Comparison of ENCODE assay signal across 8 cellular contexts in genomic region chr2:30239308-30240161, GRCh38. TPM values are rescaled to one million over a fixed set of nuclear protein-coding genes. Genes with fewer than 3 reads are reported as not detected.
DNase-seq lines count a peak whose midpoint lies in the region; ATAC-seq, FAIRE-seq and TF ChIP-seq lines count a peak whose summit lies in the region.

No MANE protein-coding gene starts in this region.

- H3K27me3 ChIP-seq in HL-60 (ENCODE audit: insufficient read depth, poor library complexity, severe bottlenecking) (peaks cover under 1% of the 10 kb centered on the region), keratinocyte (ENCODE audit: control insufficient read depth, extremely low read depth, insufficient read depth, low read length) (peaks cover 19% of the 10 kb centered on the region)

- CTCF ChIA-PET in MCF 10A (lab: Yijun Ruan, JAX): interaction anchor here (0.6 to 3.7 kb wide), 14 partner anchors 9 to 472 kb away, joined by 3 to 18 read pairs (median 4); partner anchors contain the start of genes LBH and LCLAT1

- intact Hi-C loops in MCF 10A (cut with micrococcal nuclease): loop anchor here (10.0 kb wide), 1 partner anchor 205 kb away; the partner anchor contains the start of gene LCLAT1

- TF ChIP-seq CTCF in HL-60 (IDR thresholded peaks at IDR 0.05; ENCODE audit: insufficient read depth, low read length): peak; percentile 98
- TF ChIP-seq CTCF in MCF 10A (IDR thresholded peaks at IDR 0.05; ENCODE audit: unreplicated experiment): peak; percentile 91
- peak; percentile 84 to 97 (median 94) for TF ChIP-seq CTCF in keratinocyte (optimal IDR thresholded peaks at IDR 0.05 in 1 of 3, IDR thresholded peaks at IDR 0.05 in 1 of 3, conservative IDR thresholded peaks at IDR 0.05 in 1 of 3; ENCODE audit: extremely low read depth in 1 of 3, insufficient read depth in 2 of 3, low read length in 3 of 3)

- no peaks in the 10 kb centered on the region for H3K27me3 Mint-ChIP-seq in MCF 10A (ENCODE audit: insufficient read depth, unreplicated experiment)

- no peaks in the 10 kb centered on the region for H3K79me2 ChIP-seq in keratinocyte (ENCODE audit: control insufficient read depth, insufficient read depth, low read length)

- H2AFZ ChIP-seq in keratinocyte (ENCODE audit: control insufficient read depth, low read length): no peak overlapping the region

- H3K27ac ChIP-seq in HL-60 (replicated peaks) (no peak overlapping the region), keratinocyte (ENCODE audit: control insufficient read depth, insufficient read depth, low read length) (no peak overlapping the region)

- no TSS peak for BruUV-seq in MCF 10A (replicated peaks; lab: Mats Ljungman, UMichigan)

- peaks cover 6% of the 10 kb centered on the region for H3K36me3 Mint-ChIP-seq in MCF 10A (ENCODE audit: insufficient read depth, unreplicated experiment)

- H3K36me3 ChIP-seq in keratinocyte (ENCODE audit: control insufficient read depth in 2 of 2, extremely low read depth in 1 of 2, insufficient read depth in 2 of 2, low read length in 2 of 2): no peaks in the 10 kb centered on the region

- H3K9me3 ChIP-seq in keratinocyte (ENCODE audit: control insufficient read depth, low read depth, low read length): no peaks in the 10 kb centered on the region

- no peak for FAIRE-seq in keratinocyte (lab: Jason Lieb, UNC)

- H3K4me1 ChIP-seq in keratinocyte (ENCODE audit: control insufficient read depth, extremely low read depth, insufficient read depth, low read length): no peaks in the 10 kb centered on the region

- DNase-seq in COLO668 (lab: John Stamatoyannopoulos, UW; ENCODE audit: unreplicated experiment): peak; percentile 42
- peak in 1 of 2 experiments; percentile 58 for DNase-seq in HL-60 (ENCODE audit: low read depth in 1 of 2, low spot score in 1 of 2)
- peak; percentile 43 for DNase-seq in T-helper 22 cell (ENCODE audit: low read depth)
- peak; percentile 76 for DNase-seq in MCF 10A (ENCODE audit: unreplicated experiment)
- DNase-seq in keratinocyte (ENCODE audit: low read depth, low spot score): no peak
- DNase-seq in stimulated activated CD4-positive, alpha-beta T cell treated with anti-CD3 and anti-CD28 coated beads, Interleukin-1b, Interleukin-23, amount 100 ng/mL, for 4 hours (ENCODE audit: low read depth in 2 of 2): peak; percentile 46 to 62

- H3K4me3 ChIP-seq in HL-60 (replicated peaks; ENCODE audit: insufficient read depth, low read length) (no peak overlapping the region), keratinocyte (ENCODE audit: control insufficient read depth in 2 of 3, extremely low read depth in 1 of 3, insufficient read depth in 2 of 3, low read depth in 1 of 3, low read length in 3 of 3) (no peak overlapping the region)

- H3K4me2 ChIP-seq in keratinocyte (ENCODE audit: control insufficient read depth, extremely low read depth, insufficient read depth, low read depth, low read length): no peak overlapping the region

- no peak for ATAC-seq in HG02938 (IDR thresholded peaks at IDR 0.05; ENCODE audit: unreplicated experiment)
- no peak for ATAC-seq in HG02763 (IDR thresholded peaks at IDR 0.05; ENCODE audit: unreplicated experiment)

- H3K27ac Mint-ChIP-seq in MCF 10A (ENCODE audit: low read depth, unreplicated experiment): no peak overlapping the region

- peaks cover 14% of the 10 kb centered on the region for H3K4me1 Mint-ChIP-seq in MCF 10A (ENCODE audit: insufficient read depth, unreplicated experiment)

- H3K4me3 Mint-ChIP-seq in MCF 10A (ENCODE audit: unreplicated experiment): no peak overlapping the region

- no peaks in the 10 kb centered on the region for H3K9me1 ChIP-seq in keratinocyte (ENCODE audit: control insufficient read depth, extremely low read depth, insufficient read depth, low read length)

- dilution Hi-C loops in keratinocyte (cut with MboI; ENCODE audit: extremely low pct_ligation_motif_present, low sequenced_read_pairs): no loop called here

- no peaks in the 10 kb centered on the region for H4K20me1 ChIP-seq in keratinocyte (ENCODE audit: control insufficient read depth, extremely low read depth, insufficient read depth, low read length)

- POLR2A ChIA-PET in MCF 10A (lab: Yijun Ruan, JAX): interaction anchor here (0.6 kb wide), 1 partner anchor 89 kb away, joined by 3 read pairs; no protein-coding TSS in a partner anchor

- no peaks in the 10 kb centered on the region for H3K9me3 Mint-ChIP-seq in MCF 10A (ENCODE audit: unreplicated experiment)

- no peak overlapping the region for H3K9ac ChIP-seq in keratinocyte (ENCODE audit: control insufficient read depth, extremely low read depth, insufficient read depth, low read length)

RNA-seq across cellular contexts. Expression of gene LBH, which starts 8.2 kb away (rescaled TPM):
- 1.1 and 1.7 TPM in 2 replicates for total RNA-seq in MCF 10A (2022)
- 0.83 to 2.2 TPM (median 1.4 TPM) in 3 replicates for polyA plus RNA-seq in keratinocyte
- 0.75 TPM for polyA plus RNA-seq in keratinocyte (2011; ENCODE audit: low read depth)
- 1.1 TPM in 2 replicates for polyA plus RNA-seq in keratinocyte (2011; cell fraction: cytosol; rRNA removed)
- polyA plus RNA-seq in keratinocyte (2011; cell fraction: nucleus; rRNA removed): 1.0 TPM in 2 replicates
- 1.5 and 3.3 TPM in 2 replicates for polyA plus RNA-seq in keratinocyte (2012; ENCODE audit: low replicate concordance)
- 2.1 to 3.2 TPM (median 2.9 TPM) in 3 replicates for polyA minus RNA-seq in keratinocyte
- 5.8 TPM for polyA minus RNA-seq in keratinocyte (2011; cell fraction: cytosol; rRNA and poly(A)+ RNA removed)
- 0.84 and 3.2 TPM in 2 replicates for polyA minus RNA-seq in keratinocyte (2011; cell fraction: nucleus; rRNA and poly(A)+ RNA removed)
